In genomic region chr16:14600164-14600563, GRCh38 we compare ENCODE assay signal across 8 cellular contexts. TPM values are rescaled to one million over a fixed set of nuclear protein-coding genes. Genes with fewer than 3 reads are reported as not detected.
DNase-seq lines count a peak whose midpoint lies in the region; ATAC-seq and TF ChIP-seq lines count a peak whose summit lies in the region.

No MANE protein-coding gene starts in this region.

- WGBS in heart left ventricle, 4 donors, result 65 to 76% (median 72%) methylated on average over 2 of the region's 2 CpGs
- 67% methylated on average over 2 of the region's 2 CpGs for WGBS in right cardiac atrium
- WGBS in lower leg skin, 2 donors, result 48 to 57% methylated on average over 2 of the region's 2 CpGs

- no peaks in the 10 kb centered on the region for H3K27me3 ChIP-seq in heart left ventricle
- no peaks in the 10 kb centered on the region for H3K27me3 ChIP-seq in right cardiac atrium (ENCODE audit: control insufficient read depth, insufficient read depth)

- intact Hi-C loops in heart left ventricle (cut with DNase I), result loop anchor here in 1 of 10 donors (10.0 kb wide), 1 partner anchor 345 kb away; no protein-coding TSS in a partner anchor
- intact Hi-C loops in right cardiac atrium (cut with DNase I), result no loop called here
- intact Hi-C loops in lower leg skin (cut with DNase I; ENCODE audit: low total_unique reads), result no loop called here

- H3K27me3 Mint-ChIP-seq in type B pancreatic cell, result no peaks in the 10 kb centered on the region

- H3K4me3 Mint-ChIP-seq in type B pancreatic cell, result no peak overlapping the region

- H3K9me3 Mint-ChIP-seq in type B pancreatic cell, result no peaks in the 10 kb centered on the region

- peaks cover 41% of the 10 kb centered on the region for H3K36me3 Mint-ChIP-seq in type B pancreatic cell

- H3K4me3 ChIP-seq in heart left ventricle, result no peak overlapping the region
- no peak overlapping the region for H3K4me3 ChIP-seq in right cardiac atrium (ENCODE audit: low read length)
- no peak overlapping the region for H3K4me3 ChIP-seq in lower leg skin (ENCODE audit: low read depth, poor library complexity, severe bottlenecking)

- ATAC-seq in heart left ventricle (no peak), right cardiac atrium (no peak)

- H3K4me1 ChIP-seq in heart left ventricle, result no peaks in the 10 kb centered on the region
- no peaks in the 10 kb centered on the region for H3K4me1 ChIP-seq in right cardiac atrium (ENCODE audit: control insufficient read depth, insufficient read depth, low read length)

- peaks cover 0 to 99% (median 92%) of the 10 kb centered on the region in 9 donors for H3K36me3 ChIP-seq in heart left ventricle

- TF ChIP-seq CTCF in heart left ventricle (IDR thresholded peaks at IDR 0.05) (peak in 8 of 12 donors; percentile 25 to 48 (median 40)), type B pancreatic cell (conservative IDR thresholded peaks at IDR 0.05) (peak; percentile 74), lower leg skin (IDR thresholded peaks at IDR 0.05) (no peak)

- no peak overlapping the region for H3K27ac Mint-ChIP-seq in type B pancreatic cell

- DNase-seq in heart left ventricle (no peak), right cardiac atrium (no peak), RPMI7951 (ENCODE audit: low read depth) (peak; percentile 16), glomerular endothelial cell (ENCODE audit: extremely low read depth, low read depth, low spot score) (peak; percentile 18), type B pancreatic cell (ENCODE audit: extremely low spot score, unreplicated experiment) (no peak), nucleus accumbens (lab: John Stamatoyannopoulos, UW) (no peak), lower leg skin (ENCODE audit: low spot score in 2 of 2) (no peak), OCI-M2 (lab: John Stamatoyannopoulos, UW; ENCODE audit: unreplicated experiment) (no peak)

- H3K27ac ChIP-seq in heart left ventricle, result no peak overlapping the region
- H3K27ac ChIP-seq in right cardiac atrium (ENCODE audit: low read length), result no peak overlapping the region

- no peak for TF ChIP-seq POLR2A in heart left ventricle (IDR thresholded peaks at IDR 0.05)
- TF ChIP-seq POLR2A in lower leg skin (IDR thresholded peaks at IDR 0.05), result no peak

- H3K4me1 Mint-ChIP-seq in type B pancreatic cell (ENCODE audit: unreplicated experiment), result no peaks in the 10 kb centered on the region

- H3K9me3 ChIP-seq in heart left ventricle (no peaks in the 10 kb centered on the region), right cardiac atrium (ENCODE audit: control insufficient read depth, low read length) (no peaks in the 10 kb centered on the region)

RNA-seq across cellular contexts. Expression of gene PARN, which starts 29.9 kb away (rescaled TPM):
- total RNA-seq in heart left ventricle (10 to 100 TPM; 16.3 to 25.9 (median 20.3) TPM), right cardiac atrium (10 to 100 TPM; 19.2 to 23.8 (median 21.1) TPM), glomerular endothelial cell (21.6 and 24.6 TPM in 2 replicates), type B pancreatic cell (ENCODE audit: low replicate concordance) (26.1 and 29.2 TPM in 2 replicates), lower leg skin (10 to 100 TPM; 23.4 to 28.7 (median 25.4) TPM)
- polyA plus RNA-seq in heart left ventricle (10 to 100 TPM in 1 of 2 donors, 1 to 10 TPM in 1; 7.7 to 16.7 TPM), right cardiac atrium (11.7 TPM)
- total RNA-seq in RPMI7951 (2014; rRNA removed; shearing (Covaris generic)), result 23.8 and 25.4 TPM in 2 replicates

RNA-seq across cellular contexts. Expression of gene BFAR, which starts 32.6 kb away (rescaled TPM):
- 10 to 100 TPM; 30.0 to 47.9 (median 37.2) TPM for total RNA-seq in heart left ventricle
- polyA plus RNA-seq in heart left ventricle, result 10 to 100 TPM; 21.5 to 52.6 TPM
- 10 to 100 TPM; 27.1 to 32.6 (median 30.1) TPM for total RNA-seq in right cardiac atrium
- 21.0 TPM for polyA plus RNA-seq in right cardiac atrium
- total RNA-seq in RPMI7951 (2014; rRNA removed; shearing (Covaris generic)), result 118 and 120 TPM in 2 replicates
- 84.2 and 129 TPM in 2 replicates for total RNA-seq in glomerular endothelial cell
- total RNA-seq in type B pancreatic cell (ENCODE audit: low replicate concordance), result 49.1 and 67.6 TPM in 2 replicates
- total RNA-seq in lower leg skin, result 10 to 100 TPM; 37.6 to 64.2 (median 53.6) TPM

Comparison
In these comparisons a context has a peak if more than half of its experiments do, and no peak if none do; other contexts are left out.
1. DNase-seq: peak in RPMI7951 (single experiment) and glomerular endothelial cell (single experiment); none in heart left ventricle (0 of 5), right cardiac atrium (0 of 3), type B pancreatic cell (single experiment), nucleus accumbens (0 of 56), lower leg skin (0 of 2) and OCI-M2 (single experiment).
2. CTCF ChIP-seq: peak in heart left ventricle (8 of 12) and type B pancreatic cell (single experiment); none in lower leg skin (0 of 3).